ENCODE assay signal across 19 cellular contexts in the genomic region with DNA sequence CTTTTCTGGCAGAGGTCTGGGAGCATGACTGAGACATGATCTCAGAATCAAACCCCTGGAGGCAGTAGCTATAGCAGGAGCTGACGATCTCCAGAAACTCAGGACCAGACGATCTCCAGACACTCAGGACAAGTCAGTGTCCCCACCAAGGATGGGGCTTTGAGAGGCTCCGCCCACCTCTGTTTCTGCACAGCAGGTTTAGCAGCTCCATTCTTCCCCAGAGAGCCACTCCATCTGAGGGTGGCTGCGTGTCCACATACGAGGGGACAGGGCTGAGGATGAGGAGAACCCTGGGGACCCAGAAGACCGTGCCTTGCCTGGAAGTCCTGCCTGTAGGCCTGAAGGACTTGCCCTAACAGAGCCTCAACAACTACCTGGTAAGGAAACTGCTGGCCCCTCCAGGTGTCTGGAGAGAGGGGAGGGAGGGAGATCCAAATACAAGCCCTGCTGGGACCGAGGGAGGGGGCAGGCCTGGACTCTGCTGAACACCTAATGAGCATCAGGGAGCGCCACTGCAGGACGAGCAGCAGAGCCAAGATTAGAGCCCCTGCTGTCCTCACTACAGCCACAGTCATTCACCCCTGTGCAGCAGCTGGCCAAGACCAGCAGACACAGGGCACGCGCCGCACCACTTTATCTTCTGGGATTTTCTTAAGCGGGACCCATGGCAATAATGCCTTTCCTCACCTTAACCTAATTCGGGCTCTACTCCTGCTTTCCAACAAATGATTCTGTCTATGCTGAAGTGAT. TPM values are rescaled to one million over a fixed set of nuclear protein-coding genes. Genes with fewer than 3 reads are reported as not detected.
DNase-seq lines count a peak whose midpoint lies in the region; FAIRE-seq and TF ChIP-seq lines count a peak whose summit lies in the region.
"Had no signal": no experiment of that assay in that cellular context is flagged by ENCODE, and none has a peak within 500 bp of the region (broad histone marks: within the 10 kb centered on the region; RNA-seq: fewer than 3 reads in every experiment).

A gene with protein sequence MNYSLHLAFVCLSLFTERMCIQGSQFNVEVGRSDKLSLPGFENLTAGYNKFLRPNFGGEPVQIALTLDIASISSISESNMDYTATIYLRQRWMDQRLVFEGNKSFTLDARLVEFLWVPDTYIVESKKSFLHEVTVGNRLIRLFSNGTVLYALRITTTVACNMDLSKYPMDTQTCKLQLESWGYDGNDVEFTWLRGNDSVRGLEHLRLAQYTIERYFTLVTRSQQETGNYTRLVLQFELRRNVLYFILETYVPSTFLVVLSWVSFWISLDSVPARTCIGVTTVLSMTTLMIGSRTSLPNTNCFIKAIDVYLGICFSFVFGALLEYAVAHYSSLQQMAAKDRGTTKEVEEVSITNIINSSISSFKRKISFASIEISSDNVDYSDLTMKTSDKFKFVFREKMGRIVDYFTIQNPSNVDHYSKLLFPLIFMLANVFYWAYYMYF (plus strand): TSS at position 228 of the 750 bp plus-strand sequence. CDS start 4,891 bp downstream, outside the sequence.

- H3K79me2 ChIP-seq in endothelial cell of umbilical vein (ENCODE audit: control insufficient read depth, insufficient read depth, low read length), result no peaks in the 10 kb centered on the region
- H3K79me2 ChIP-seq in OCI-LY7 (ENCODE audit: insufficient read depth, low read depth, low read length), result no peaks in the 10 kb centered on the region

- no peak for FAIRE-seq in endothelial cell of umbilical vein (lab: Jason Lieb, UNC)
- FAIRE-seq: A204.1, GM12878, HepG2, RCC 7860 had no signal

- peak within 1 kb of the TSS; percentile 93 for H3K27ac Mint-ChIP-seq in mesothelial cell of epicardium

- no peaks in the 10 kb centered on the region for H3K9me1 ChIP-seq in endothelial cell of umbilical vein (replicated peaks; ENCODE audit: control insufficient read depth, extremely low read depth, insufficient read depth, low read length)

- no peaks in the 10 kb centered on the region for H3K9me2 ChIP-seq in OCI-LY7 (ENCODE audit: insufficient read depth, low read length)

- no peak for TF ChIP-seq POLR2A in endothelial cell of umbilical vein (IDR thresholded peaks at IDR 0.05; ENCODE audit: low read depth, low read length)

- H3K9me3 ChIP-seq in right atrium auricular region (no peaks in the 10 kb centered on the region), endothelial cell of umbilical vein (replicated peaks; ENCODE audit: control insufficient read depth, insufficient read depth, low read length) (no peaks in the 10 kb centered on the region), OCI-LY7 (ENCODE audit: low read length) (no peaks in the 10 kb centered on the region)

- H3K27me3 ChIP-seq in right atrium auricular region (no peaks in the 10 kb centered on the region), endothelial cell of umbilical vein (ENCODE audit: control insufficient read depth in 2 of 2, insufficient read depth in 2 of 2, low read length in 2 of 2) (no peaks in the 10 kb centered on the region)

- BruUV-seq in endothelial cell of umbilical vein (replicated peaks; lab: Mats Ljungman, UMichigan), result no TSS peak
- BruUV-seq in OCI-LY7 (replicated peaks; lab: Mats Ljungman, UMichigan), result no TSS peak

- H3K9me3 Mint-ChIP-seq in mesothelial cell of epicardium, result no peaks in the 10 kb centered on the region
- H3K9me3 Mint-ChIP-seq: CD14-positive monocyte had no signal

- H3K36me3 ChIP-seq in right atrium auricular region (no peaks in the 10 kb centered on the region), endothelial cell of umbilical vein (ENCODE audit: control insufficient read depth in 2 of 2, extremely low read depth in 1 of 2, insufficient read depth in 2 of 2, low read length in 2 of 2) (no peaks in the 10 kb centered on the region), OCI-LY7 (ENCODE audit: insufficient read depth, low read length) (no peaks in the 10 kb centered on the region)

- dilution Hi-C loops in endothelial cell of umbilical vein (cut with MboI; ENCODE audit: extremely low pct_ligation_motif_present, low sequenced_read_pairs), result no loop called here

- peak; percentile 58 for DNase-seq in cardiac septum (ENCODE audit: low spot score)
- DNase-seq in right atrium auricular region (ENCODE audit: low spot score), result no peak
- DNase-seq in endothelial cell of umbilical vein (ENCODE audit: low read depth, low spot score), result no peak
- no peak for DNase-seq in mesothelial cell of epicardium (ENCODE audit: low spot score in 2 of 2, unreplicated experiment in 2 of 2)
- DNase-seq in OCI-LY7 (ENCODE audit: low spot score), result no peak
- DNase-seq in GOT3 (lab: John Stamatoyannopoulos, UW), result no peak
- no peak for DNase-seq in NCI-H82 (lab: John Stamatoyannopoulos, UW)
- no peak for DNase-seq in SW 1271 (lab: John Stamatoyannopoulos, UW)
- DNase-seq: Karpas-422, NCI-H1417 treated with DMSO at 0.1 percent for 48 hours, NCI-H2029, NCI-H510A, SIG-M5 had no signal

- no peaks in the 10 kb centered on the region for H3K27me3 Mint-ChIP-seq in mesothelial cell of epicardium (ENCODE audit: low read depth)

- peak within 1 kb of the TSS; percentile 78 for H3K4me3 Mint-ChIP-seq in mesothelial cell of epicardium
- H3K4me3 Mint-ChIP-seq: CD14-positive monocyte had no signal

- no peak for TF ChIP-seq CTCF in right atrium auricular region (IDR thresholded peaks at IDR 0.05)
- no peak for TF ChIP-seq CTCF in endothelial cell of umbilical vein (IDR thresholded peaks at IDR 0.05; ENCODE audit: extremely low read depth in 1 of 2, insufficient read depth in 1 of 2, low read depth in 1 of 2, low read length in 2 of 2)
- no peak for TF ChIP-seq CTCF in mesothelial cell of epicardium (IDR thresholded peaks at IDR 0.05; ENCODE audit: unreplicated experiment)
- TF ChIP-seq CTCF in OCI-LY7 (conservative IDR thresholded peaks at IDR 0.05; ENCODE audit: low read length), result no peak

- POLR2A ChIA-PET in endothelial cell of umbilical vein (lab: Charles Lee) (interaction anchor here (0.6 kb wide), 1 partner anchor 44 kb away, joined by 6 read pairs; no protein-coding TSS in a partner anchor), OCI-LY7 (lab: Charles Lee) (no interaction called here)

- H4K20me1 ChIP-seq in endothelial cell of umbilical vein (replicated peaks; ENCODE audit: control insufficient read depth, extremely low read depth, insufficient read depth, low read length) (no peaks in the 10 kb centered on the region), OCI-LY7 (ENCODE audit: insufficient read depth, low read length) (no peaks in the 10 kb centered on the region)

- intact Hi-C loops in cardiac septum (cut with DNase I), result no loop called here
- intact Hi-C loops in endothelial cell of umbilical vein (cut with micrococcal nuclease), result no loop called here
- intact Hi-C loops in OCI-LY7 (cut with micrococcal nuclease; ENCODE audit: unreplicated experiment), result no loop called here

- H3K27ac ChIP-seq in right atrium auricular region (no peak within 1 kb of the TSS), endothelial cell of umbilical vein (ENCODE audit: insufficient read depth, low read depth, low read length) (no peak within 1 kb of the TSS), OCI-LY7 (ENCODE audit: low read depth, low read length, poor library complexity, severe bottlenecking) (no peak within 1 kb of the TSS)

- no peak within 1 kb of the TSS for H3K9ac ChIP-seq in endothelial cell of umbilical vein (replicated peaks; ENCODE audit: extremely low read depth, insufficient read depth, low read length)

- H3K36me3 Mint-ChIP-seq in mesothelial cell of epicardium, result no peaks in the 10 kb centered on the region
- H3K36me3 Mint-ChIP-seq: CD14-positive monocyte had no signal

- H3K4me1 Mint-ChIP-seq in mesothelial cell of epicardium, result peaks cover 74% of the 10 kb centered on the region
- H3K4me1 Mint-ChIP-seq: CD14-positive monocyte had no signal

- H3K4me3 ChIP-seq in right atrium auricular region, result no peak within 1 kb of the TSS
- H3K4me3 ChIP-seq in endothelial cell of umbilical vein (replicated peaks in 1 of 3; ENCODE audit: insufficient read depth in 1 of 3, low read depth in 1 of 3, low read length in 3 of 3), result no peak within 1 kb of the TSS
- H3K4me3 ChIP-seq in OCI-LY7 (ENCODE audit: low read depth, low read length, poor library complexity, severe bottlenecking), result no peak within 1 kb of the TSS
- H3K4me3 ChIP-seq: GM12878 had no signal

- H3K4me1 ChIP-seq in right atrium auricular region, result no peaks in the 10 kb centered on the region
- peaks cover 6% of the 10 kb centered on the region for H3K4me1 ChIP-seq in endothelial cell of umbilical vein (ENCODE audit: control insufficient read depth, extremely low read depth, insufficient read depth, low read length)
- H3K4me1 ChIP-seq in OCI-LY7 (ENCODE audit: insufficient read depth, low read length, poor library complexity, severe bottlenecking), result no peaks in the 10 kb centered on the region

- peak within 1 kb of the TSS; percentile 98 for H2AFZ ChIP-seq in endothelial cell of umbilical vein (ENCODE audit: low read depth, low read length)
- no peak within 1 kb of the TSS for H2AFZ ChIP-seq in OCI-LY7 (ENCODE audit: low read length)

- CTCF ChIA-PET in endothelial cell of umbilical vein (lab: Charles Lee) (interaction anchor here (14.8 kb wide), 1 partner anchor 37 kb away, joined by 452 read pairs; no protein-coding TSS in a partner anchor), OCI-LY7 (lab: Charles Lee; ENCODE audit: unreplicated experiment) (no interaction called here)

- H3K4me2 ChIP-seq in endothelial cell of umbilical vein (ENCODE audit: insufficient read depth, low read length) (peak within 1 kb of the TSS; percentile 22), OCI-LY7 (ENCODE audit: low read length) (no peak within 1 kb of the TSS)

TF ChIP-seq in endothelial cell of umbilical vein, 7 proteins besides CTCF, POLR2A, EP300 and RAD21 (continues in another document):
- TF ChIP-seq GATA2 (IDR thresholded peaks at IDR 0.05; ENCODE audit: insufficient read depth, insufficient read length, low read depth, low read length), result no peak
- no peak for TF ChIP-seq JUN (IDR thresholded peaks at IDR 0.05; ENCODE audit: borderline replicate concordance, insufficient read depth, insufficient read length, low read depth)
- TF ChIP-seq FOS (IDR thresholded peaks at IDR 0.05; ENCODE audit: borderline replicate concordance, insufficient read depth, low read length), result no peak
- TF ChIP-seq EZH2 (IDR thresholded peaks at IDR 0.05; ENCODE audit: borderline replicate concordance, low read depth, low read length, severe bottlenecking), result no peak

RNA-seq across cellular contexts. Expression of the gene that starts here (rescaled TPM):
- 0.30 TPM for total RNA-seq in cardiac septum
- under 1 TPM in 1 of 2 donors, not detected in 1; 0.16 TPM for total RNA-seq in right atrium auricular region
- total RNA-seq in endothelial cell of umbilical vein, result 0.66 and 0.72 TPM in 2 replicates
- polyA plus RNA-seq in endothelial cell of umbilical vein, result 3.0 and 3.3 TPM in 2 replicates
- polyA plus RNA-seq in endothelial cell of umbilical vein (2011; cell fraction: cytosol; rRNA removed), result 2.0 and 2.5 TPM in 2 replicates
- 1.9 TPM in 2 replicates for polyA plus RNA-seq in endothelial cell of umbilical vein (2011; cell fraction: nucleus; rRNA removed)
- polyA plus RNA-seq in endothelial cell of umbilical vein (2012), result 0.49 and 0.63 TPM in 2 replicates
- 3.8 and 4.5 TPM in 2 replicates for polyA minus RNA-seq in endothelial cell of umbilical vein
- polyA minus RNA-seq in endothelial cell of umbilical vein (2011; cell fraction: cytosol; rRNA and poly(A)+ RNA removed), result not detected
- polyA minus RNA-seq in endothelial cell of umbilical vein (2011; cell fraction: nucleus; rRNA and poly(A)+ RNA removed), result 1.5 and 1.6 TPM in 2 replicates
- 274 to 327 TPM (median 301 TPM) in 3 replicates for total RNA-seq in mesothelial cell of epicardium
- total RNA-seq in OCI-LY7 (2014; rRNA removed; shearing (Covaris generic)), result not detected in 2 replicates
- total RNA-seq in OCI-LY7 (2022), result not detected in 2 replicates
- total RNA-seq: G401, GM12878, HepG2 had no signal
- polyA plus RNA-seq: CD14-positive monocyte, HepG2 had no signal

Comparison
In these comparisons a context has a peak if more than half of its experiments do, and no peak if none do; other contexts are left out.
1. RNA of the gene that starts here (total RNA-seq): 274 to 327 TPM in mesothelial cell of epicardium; 0.66 to 0.72 TPM in endothelial cell of umbilical vein, 0.30 TPM in cardiac septum (single experiment), 0.16 TPM in right atrium auricular region and not detected in OCI-LY7; every median in the first group is over 100 times any median in the second.
2. Peak in DNase-seq in cardiac septum; RNA of the gene not detected or under 1 TPM.